Comparison of ENCODE assay signal across 1 cellular context in genomic region chr5:14591548-14591947, GRCh38.
TF ChIP-seq lines count a peak whose summit lies in the region.

No MANE protein-coding gene starts in this region.

TF ChIP-seq in HepG2, 621 proteins besides CTCF, POLR2A, EP300 and RAD21:
- 0 out of 4 replicates have a peak, but pooled peaks of 1 of the 2 experiments have one; percentile 20 for TF ChIP-seq NR2F1 (CRISPR knock-in tag; IDR thresholded peaks at IDR 0.05)
- TF ChIP-seq ZNF564 (CRISPR knock-in tag; IDR thresholded peaks at IDR 0.05) = peak; percentile 71; the same call in 1 of the 2 replicates
- TF ChIP-seq ZEB1 (IDR thresholded peaks at IDR 0.05; ENCODE audit: insufficient replicate concordance, low read depth) = no peak
- no peak for TF ChIP-seq FOSL2 (CRISPR knock-in tag; IDR thresholded peaks at IDR 0.05)
TF ChIP-seq in HepG2: peak in this region for 2.
